17 cellular contexts compared by ENCODE assay signal in genomic region chr5:10324519-10325370, GRCh38. TPM values are rescaled to one million over a fixed set of nuclear protein-coding genes. Genes with fewer than 3 reads are reported as not detected.
DNase-seq lines count a peak whose midpoint lies in the region; ATAC-seq and TF ChIP-seq lines count a peak whose summit lies in the region.
"Had no signal": no experiment of that assay in that cellular context is flagged by ENCODE, and none has a peak within 500 bp of the region (broad histone marks: within the 10 kb centered on the region; RNA-seq: fewer than 3 reads in every experiment).

No MANE protein-coding gene starts in this region.

- no peaks in the 10 kb centered on the region for H3K36me3 Mint-ChIP-seq in endodermal cell (ENCODE audit: low read depth)

- no peak overlapping the region for H3K4me3 ChIP-seq in PC-3 (ENCODE audit: low read length)
- no peak overlapping the region for H3K4me3 ChIP-seq in endodermal cell (ENCODE audit: low read length)
- H3K4me3 ChIP-seq in smooth muscle cell: no peak overlapping the region
- H3K4me3 ChIP-seq: hepatocyte, mucosa of descending colon, spleen, vagina had no signal

- ATAC-seq in PC-3: peak; percentile 47
- ATAC-seq: mucosa of descending colon; stimulated activated naive CD8-positive, alpha-beta T cell treated with anti-CD3 and anti-CD28 coated beads, Interleukin-15, Interleukin-2, amounts not matched to agents 100 U/mL and 50 U/mL, for 24 hours had no signal

- H3F3A ChIP-seq in PC-3 (ENCODE audit: low read length, unreplicated experiment) (no peaks in the 10 kb centered on the region), smooth muscle cell (ENCODE audit: low read depth) (no peaks in the 10 kb centered on the region)

- H3K27ac Mint-ChIP-seq in endodermal cell: no peak overlapping the region

- H3K4me2 ChIP-seq in PC-3 (ENCODE audit: low read length) (no peak overlapping the region), smooth muscle cell (no peak overlapping the region)
- H3K4me2 ChIP-seq: hepatocyte had no signal

- no peaks in the 10 kb centered on the region for H3K9me3 Mint-ChIP-seq in endodermal cell

- intact Hi-C loops in PC-3 (cut with micrococcal nuclease): no loop called here

- no peaks in the 10 kb centered on the region for H3K79me2 ChIP-seq in PC-3 (ENCODE audit: low read length)
- H3K79me2 ChIP-seq in smooth muscle cell (ENCODE audit: low read depth): no peaks in the 10 kb centered on the region
- H3K79me2 ChIP-seq: hepatocyte had no signal

- H3K4me1 Mint-ChIP-seq in endodermal cell: peaks cover 17% of the 10 kb centered on the region

- POLR2A ChIA-PET in PC-3 (lab: Charles Lee; ENCODE audit: unreplicated experiment): interaction anchor here (0.6 kb wide), 1 partner anchor 29 kb away, joined by 4 read pairs; the partner anchor contains the start of gene MARCHF6

- no peak overlapping the region for H2AFZ ChIP-seq in PC-3 (ENCODE audit: low read length)
- H2AFZ ChIP-seq in smooth muscle cell (ENCODE audit: low read depth): no peak overlapping the region
- H2AFZ ChIP-seq: hepatocyte had no signal

- H3K27me3 ChIP-seq in PC-3 (ENCODE audit: low read length) (no peaks in the 10 kb centered on the region), endodermal cell (ENCODE audit: control insufficient read depth, insufficient read depth, low read length, poor library complexity, severe bottlenecking) (peaks cover 4% of the 10 kb centered on the region), smooth muscle cell (ENCODE audit: low read depth) (no peaks in the 10 kb centered on the region)
- H3K27me3 ChIP-seq: hepatocyte, spleen, vagina had no signal

- no peaks in the 10 kb centered on the region for H4K20me1 ChIP-seq in PC-3 (ENCODE audit: low read length)
- H4K20me1 ChIP-seq in smooth muscle cell (ENCODE audit: low read depth): no peaks in the 10 kb centered on the region

- H3K9ac ChIP-seq in PC-3 (ENCODE audit: low read length): no peak overlapping the region
- no peak overlapping the region for H3K9ac ChIP-seq in endodermal cell (ENCODE audit: extremely low read depth, low read length, poor library complexity, severe bottlenecking)
- H3K9ac ChIP-seq in smooth muscle cell (ENCODE audit: low read depth): no peak overlapping the region

- H3K27ac ChIP-seq in PC-3 (ENCODE audit: low read length): no peak overlapping the region
- H3K27ac ChIP-seq in endodermal cell (ENCODE audit: low read depth, low read length): no peak overlapping the region
- peak overlapping the region; percentile 30 for H3K27ac ChIP-seq in smooth muscle cell (ENCODE audit: low read depth)
- H3K27ac ChIP-seq: hepatocyte, spleen, vagina had no signal

- H3K36me3 ChIP-seq in PC-3 (ENCODE audit: low read depth, low read length) (no peaks in the 10 kb centered on the region), endodermal cell (ENCODE audit: control insufficient read depth, insufficient read depth, low read length) (no peaks in the 10 kb centered on the region), smooth muscle cell (ENCODE audit: low read depth) (no peaks in the 10 kb centered on the region)
- H3K36me3 ChIP-seq: spleen, vagina had no signal

- BruUV-seq in PC-3 (replicated peaks; lab: Mats Ljungman, UMichigan): no TSS peak

- H3K9me3 ChIP-seq in PC-3 (ENCODE audit: low read length) (no peaks in the 10 kb centered on the region), endodermal cell (ENCODE audit: control insufficient read depth, low read length) (no peaks in the 10 kb centered on the region), smooth muscle cell (replicated peaks; ENCODE audit: low read depth) (no peaks in the 10 kb centered on the region)
- H3K9me3 ChIP-seq: mucosa of descending colon, spleen, vagina had no signal

- peaks cover 9% of the 10 kb centered on the region for H3K27me3 Mint-ChIP-seq in endodermal cell (ENCODE audit: insufficient read depth)

- DNase-seq in activated CD8-positive, alpha-beta memory T cell treated with anti-CD3 and anti-CD28 coated beads for 24 hours: peak; percentile 41
- no peak for DNase-seq in activated CD8-positive, alpha-beta memory T cell treated with anti-CD3 and anti-CD28 coated beads, Interleukin-2, amount 50 U/mL, for 48 hours
- DNase-seq in PC-3: peak; percentile 31
- peak; percentile 29 for DNase-seq in endodermal cell
- no peak for DNase-seq in smooth muscle cell (lab: John Stamatoyannopoulos, UW; ENCODE audit: unreplicated experiment)
- no peak for DNase-seq in stimulated activated naive CD4-positive, alpha-beta T cell (lab: John Stamatoyannopoulos, UW)
- no peak for DNase-seq in mucosa of gallbladder (ENCODE audit: low spot score)
- DNase-seq in EL: no peak
- DNase-seq: activated naive CD4-positive, alpha-beta T cell; dermis blood vessel endothelial cell; mucosa of descending colon; NCI-H2081 treated with DMSO at 0.1 percent for 48 hours; NK-92 treated with Interleukin-12 subunit alpha and Interleukin-12 subunit beta, amount 100 ng/mL, for 24 hours; spleen; stimulated activated naive CD8-positive, alpha-beta T cell treated with anti-CD3 and anti-CD28 coated beads, Interleukin-15, Interleukin-2, amounts not matched to agents 100 U/mL and 50 U/mL, for 24 hours had no signal

- 94 to 97% methylated on average over 6 of the region's 6 CpGs for WGBS in endodermal cell (ENCODE audit: insufficient coverage in 1 of 2, insufficient read length in 1 of 2), 2 experiments
- WGBS in smooth muscle cell (ENCODE audit: low lambda C conversion rate): 92% methylated on average over 6 of the region's 6 CpGs

- TF ChIP-seq CTCF in PC-3 (conservative IDR thresholded peaks at IDR 0.05; ENCODE audit: low read depth, low read length) (no peak), endodermal cell (conservative IDR thresholded peaks at IDR 0.05) (no peak), smooth muscle cell (IDR thresholded peaks at IDR 0.05; ENCODE audit: borderline replicate concordance, insufficient read depth, poor library complexity, severe bottlenecking) (no peak)

- H3K4me1 ChIP-seq in PC-3 (ENCODE audit: insufficient read depth, low read length): peaks cover 25% of the 10 kb centered on the region
- no peaks in the 10 kb centered on the region for H3K4me1 ChIP-seq in endodermal cell (ENCODE audit: control insufficient read depth, insufficient read depth, low read length)
- no peaks in the 10 kb centered on the region for H3K4me1 ChIP-seq in smooth muscle cell (ENCODE audit: low read depth)
- H3K4me1 ChIP-seq: spleen had no signal

- H3K4me3 Mint-ChIP-seq in endodermal cell: no peak overlapping the region

- H3K9me2 ChIP-seq in PC-3 (replicated peaks; ENCODE audit: low read length): no peaks in the 10 kb centered on the region

- CTCF ChIA-PET in PC-3 (lab: Charles Lee): no interaction called here

RNA-seq across cellular contexts. Expression of gene CMBL, which starts 17.0 kb away (rescaled TPM):
- 35.7 and 38.4 TPM in 2 replicates for total RNA-seq in PC-3 (2014; rRNA removed)
- 10 to 100 TPM; 10.4 to 20.5 TPM for total RNA-seq in endodermal cell
- 34.9 TPM for polyA plus RNA-seq in endodermal cell (2013, experiment 1 of 2)
- polyA plus RNA-seq in endodermal cell (2013, experiment 2 of 2): 26.8 TPM
- total RNA-seq in smooth muscle cell: 6.3 and 11.4 TPM in 2 replicates
- polyA plus RNA-seq in smooth muscle cell: 12.0 and 12.1 TPM in 2 replicates
- 90.1 TPM for total RNA-seq in mucosa of gallbladder

RNA-seq across cellular contexts. Expression of gene MARCHF6, which starts 28.8 kb away (rescaled TPM):
- total RNA-seq in PC-3 (2014; rRNA removed): 140 TPM in 2 replicates
- 100 to 1,000 TPM; 149 to 150 TPM for total RNA-seq in endodermal cell
- polyA plus RNA-seq in endodermal cell (2013, experiment 1 of 2): 146 TPM
- polyA plus RNA-seq in endodermal cell (2013, experiment 2 of 2): 126 TPM
- total RNA-seq in smooth muscle cell: 106 and 353 TPM in 2 replicates
- 64.2 and 70.0 TPM in 2 replicates for polyA plus RNA-seq in smooth muscle cell
- 163 TPM for total RNA-seq in mucosa of gallbladder

Comparison
In these comparisons a context has a peak if more than half of its experiments do, and no peak if none do; other contexts are left out.
1. DNase-seq: peak in activated CD8-positive, alpha-beta memory T cell treated with anti-CD3 and anti-CD28 coated beads for 24 hours (single experiment), PC-3 (single experiment) and endodermal cell (single experiment); none in activated CD8-positive, alpha-beta memory T cell treated with anti-CD3 and anti-CD28 coated beads, Interleukin-2, amount 50 U/mL, for 48 hours (single experiment), smooth muscle cell (single experiment), stimulated activated naive CD4-positive, alpha-beta T cell (0 of 6), mucosa of gallbladder (single experiment) and EL (single experiment).